1 cellular context compared by ENCODE assay signal in the genomic region with DNA sequence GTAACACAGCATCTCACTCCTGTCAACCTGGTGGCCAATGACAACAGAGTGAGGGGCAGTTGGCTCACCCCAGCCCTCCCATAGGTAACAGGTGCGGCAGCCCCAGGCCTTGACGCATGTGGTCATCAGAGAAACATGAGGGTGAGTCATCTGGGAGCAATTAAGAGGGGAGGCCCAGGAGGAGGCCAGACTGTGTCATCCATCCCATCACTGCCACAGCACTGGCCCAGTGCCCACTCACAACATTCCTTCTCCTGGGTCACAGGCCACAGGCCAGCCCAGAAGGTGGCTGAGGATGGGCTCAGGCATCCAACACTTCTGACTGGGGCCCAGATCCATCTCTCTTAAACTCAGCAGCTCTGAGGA.
TF ChIP-seq lines count a peak whose summit lies in the region.

No MANE protein-coding gene starts in this region.

TF ChIP-seq in endothelial cell of umbilical vein, 7 proteins besides CTCF, POLR2A, EP300 and RAD21:
- no peak for TF ChIP-seq GATA2 (IDR thresholded peaks at IDR 0.05; ENCODE audit: insufficient read depth, insufficient read length, low read depth, low read length)
- peak; percentile 15 for TF ChIP-seq JUN (IDR thresholded peaks at IDR 0.05; ENCODE audit: borderline replicate concordance, insufficient read depth, insufficient read length, low read depth)
- no peak for TF ChIP-seq POLR2AphosphoS5 (IDR thresholded peaks at IDR 0.05; ENCODE audit: insufficient read depth, low read depth, low read length)
- TF ChIP-seq EZH2 (IDR thresholded peaks at IDR 0.05; ENCODE audit: borderline replicate concordance, low read depth, low read length, severe bottlenecking), result no peak
- TF ChIP-seq, protein P1, sequence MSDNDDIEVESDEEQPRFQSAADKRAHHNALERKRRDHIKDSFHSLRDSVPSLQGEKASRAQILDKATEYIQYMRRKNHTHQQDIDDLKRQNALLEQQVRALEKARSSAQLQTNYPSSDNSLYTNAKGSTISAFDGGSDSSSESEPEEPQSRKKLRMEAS (IDR thresholded peaks at IDR 0.05; ENCODE audit: insufficient read depth, insufficient read length), result no peak
- TF ChIP-seq MYC (IDR thresholded peaks at IDR 0.05; ENCODE audit: low read depth, low read length), result no peak
- TF ChIP-seq FOS (IDR thresholded peaks at IDR 0.05; ENCODE audit: borderline replicate concordance, insufficient read depth, low read length), result peak; percentile 19
